In the genomic region with DNA sequence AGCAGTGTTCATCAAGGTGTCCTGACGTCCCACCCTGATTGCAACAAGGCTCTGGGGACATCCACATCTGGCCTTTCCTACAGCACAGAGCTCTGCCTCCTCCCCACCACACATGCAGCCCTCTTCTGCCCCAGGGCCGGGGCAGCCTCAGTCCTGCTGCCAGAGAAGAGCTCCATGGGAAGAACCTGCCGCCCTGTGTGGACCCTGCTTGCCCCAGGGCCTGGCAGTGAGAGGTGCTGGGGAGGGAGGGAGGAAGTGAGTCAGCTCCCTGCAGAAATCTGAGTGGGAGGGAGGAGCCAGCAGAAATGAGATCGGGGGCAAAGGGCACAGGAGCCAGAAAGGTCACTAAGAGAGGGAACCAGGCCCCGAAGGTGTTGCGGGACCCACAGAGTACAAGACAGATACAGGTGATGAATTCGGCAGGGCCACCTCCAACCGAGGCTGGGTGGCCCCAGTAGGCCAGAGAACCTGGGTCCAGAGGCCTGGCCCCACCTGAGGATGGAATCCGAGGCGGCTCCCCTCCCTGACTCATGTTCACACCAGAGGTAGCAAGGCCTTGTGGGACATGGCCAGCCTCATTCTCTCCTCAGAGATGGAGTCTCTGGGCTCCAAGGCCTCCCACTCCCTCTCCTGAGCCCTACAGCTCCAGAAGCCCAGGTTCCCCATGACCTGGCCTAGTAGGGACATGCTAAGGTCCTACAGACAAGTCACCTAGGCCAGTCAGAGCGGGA, we compare ENCODE assay signal across 8 cellular contexts. TPM values are rescaled to one million over a fixed set of nuclear protein-coding genes. Genes with fewer than 3 reads are reported as not detected.
DNase-seq lines count a peak whose midpoint lies in the region; ATAC-seq, FAIRE-seq and TF ChIP-seq lines count a peak whose summit lies in the region.

No MANE protein-coding gene starts in this region.

- H2BK5ac ChIP-seq in trophoblast cell (ENCODE audit: low read depth, low read length, poor library complexity): peak overlapping the region; percentile 80

- H2AFZ ChIP-seq in endothelial cell of umbilical vein (ENCODE audit: low read depth, low read length): peak overlapping the region; percentile 37
- H2AFZ ChIP-seq in trophoblast cell (ENCODE audit: insufficient read depth, low read length, poor library complexity): peak overlapping the region; percentile 21

- no peaks in the 10 kb centered on the region for H3K36me3 ChIP-seq in A673 (ENCODE audit: insufficient read depth, low read length, poor library complexity, severe bottlenecking)
- H3K36me3 ChIP-seq in endothelial cell of umbilical vein (ENCODE audit: control insufficient read depth in 2 of 2, extremely low read depth in 1 of 2, insufficient read depth in 2 of 2, low read length in 2 of 2): no peaks in the 10 kb centered on the region
- no peaks in the 10 kb centered on the region for H3K36me3 ChIP-seq in trophoblast cell (ENCODE audit: control insufficient read depth in 1 of 2, insufficient read depth in 2 of 2, low read length in 2 of 2)

- peak overlapping the region; percentile 37 for H3K27ac ChIP-seq in A673 (ENCODE audit: low read depth, low read length, poor library complexity, severe bottlenecking)
- peak overlapping the region; percentile 53 for H3K27ac ChIP-seq in endothelial cell of umbilical vein (ENCODE audit: insufficient read depth, low read depth, low read length)
- H3K27ac ChIP-seq in trophoblast cell (ENCODE audit: low read depth, low read length): peak overlapping the region; percentile 94

- H3K27me3 ChIP-seq in A673 (replicated peaks; ENCODE audit: insufficient read depth, low read depth, low read length, poor library complexity) (no peaks in the 10 kb centered on the region), endothelial cell of umbilical vein (ENCODE audit: control insufficient read depth in 2 of 2, insufficient read depth in 2 of 2, low read length in 2 of 2) (no peaks in the 10 kb centered on the region), trophoblast cell (ENCODE audit: insufficient read depth, low read length) (no peaks in the 10 kb centered on the region)

- no peaks in the 10 kb centered on the region for H3K9me3 Mint-ChIP-seq in activated CD8-positive, alpha-beta T cell treated with anti-CD3 and anti-CD28 coated beads for 36 hours

- intact Hi-C loops in A673 (cut with micrococcal nuclease; ENCODE audit: unreplicated experiment) (no loop called here), endothelial cell of umbilical vein (cut with micrococcal nuclease) (no loop called here)
- intact Hi-C loops in activated CD8-positive, alpha-beta T cell treated with anti-CD3 and anti-CD28 coated beads for 36 hours (cut with micrococcal nuclease): no loop called here

- H4K8ac ChIP-seq in trophoblast cell (ENCODE audit: low read depth, low read length): peak overlapping the region; percentile 36

- H3K4me3 ChIP-seq in A673 (ENCODE audit: low read depth, low read length, poor library complexity, severe bottlenecking) (no peak overlapping the region), endothelial cell of umbilical vein (replicated peaks in 1 of 3; ENCODE audit: insufficient read depth in 1 of 3, low read depth in 1 of 3, low read length in 3 of 3) (no peak overlapping the region), trophoblast cell (ENCODE audit: low read depth, low read length) (no peak overlapping the region)

- H4K91ac ChIP-seq in trophoblast cell (ENCODE audit: low read depth, low read length): peak overlapping the region; percentile 91

- CTCF ChIA-PET in A673 (lab: Charles Lee): interaction anchor here (0.5 to 0.6 kb wide), 2 partner anchors 7 to 20 kb away, joined by 3 to 4 read pairs; no protein-coding TSS in a partner anchor
- CTCF ChIA-PET in activated CD8-positive, alpha-beta T cell treated with anti-CD3 and anti-CD28 coated beads for 36 hours (lab: Charles Lee): interaction anchor here (1.8 to 15.1 kb wide), 5 partner anchors 9 to 65 kb away, joined by 6 to 355 read pairs (median 13); partner anchors contain the start of gene MYO18A
- CTCF ChIA-PET in endothelial cell of umbilical vein (lab: Charles Lee): interaction anchor here (0.6 to 4.2 kb wide), 12 partner anchors 10 to 137 kb away, joined by 3 to 44 read pairs (median 4); partner anchors contain the start of gene MYO18A

- H4K20me1 ChIP-seq in endothelial cell of umbilical vein (replicated peaks; ENCODE audit: control insufficient read depth, extremely low read depth, insufficient read depth, low read length): no peaks in the 10 kb centered on the region

- FAIRE-seq in endothelial cell of umbilical vein (lab: Jason Lieb, UNC): peak; percentile 92

- no peak overlapping the region for H3K9ac ChIP-seq in endothelial cell of umbilical vein (replicated peaks; ENCODE audit: extremely low read depth, insufficient read depth, low read length)
- no peak overlapping the region for H3K9ac ChIP-seq in trophoblast cell (ENCODE audit: low read length)

- H3K27me3 Mint-ChIP-seq in activated CD8-positive, alpha-beta T cell treated with anti-CD3 and anti-CD28 coated beads for 36 hours: no peaks in the 10 kb centered on the region

- H3K27ac Mint-ChIP-seq in activated CD8-positive, alpha-beta T cell treated with anti-CD3 and anti-CD28 coated beads for 36 hours: peak overlapping the region; percentile 85

- no TSS peak for BruUV-seq in A673 (replicated peaks; lab: Mats Ljungman, UMichigan)
- BruUV-seq in endothelial cell of umbilical vein (replicated peaks; lab: Mats Ljungman, UMichigan): no TSS peak

- H3K9me3 ChIP-seq in A673 (ENCODE audit: low read depth, low read length, poor library complexity, severe bottlenecking) (no peaks in the 10 kb centered on the region), endothelial cell of umbilical vein (replicated peaks; ENCODE audit: control insufficient read depth, insufficient read depth, low read length) (no peaks in the 10 kb centered on the region), trophoblast cell (ENCODE audit: insufficient read depth, low read depth, low read length) (no peaks in the 10 kb centered on the region)

- no peaks in the 10 kb centered on the region for H3K79me2 ChIP-seq in endothelial cell of umbilical vein (ENCODE audit: control insufficient read depth, insufficient read depth, low read length)
- H3K79me2 ChIP-seq in trophoblast cell (ENCODE audit: control insufficient read depth, insufficient read depth, low read length, poor library complexity): peaks cover 14% of the 10 kb centered on the region

- H3K4me1 Mint-ChIP-seq in activated CD8-positive, alpha-beta T cell treated with anti-CD3 and anti-CD28 coated beads for 36 hours (ENCODE audit: low read depth): peaks cover 48% of the 10 kb centered on the region

- H3K36me3 Mint-ChIP-seq in activated CD8-positive, alpha-beta T cell treated with anti-CD3 and anti-CD28 coated beads for 36 hours (ENCODE audit: low read depth): no peaks in the 10 kb centered on the region

- peak overlapping the region; percentile 54 for H2BK120ac ChIP-seq in trophoblast cell (ENCODE audit: insufficient read depth, low read length, poor library complexity)

- H3K4ac ChIP-seq in trophoblast cell (ENCODE audit: low read depth, low read length): peak overlapping the region; percentile 36

- H3K79me1 ChIP-seq in trophoblast cell (ENCODE audit: low read length): peaks cover 47% of the 10 kb centered on the region

- TF ChIP-seq CTCF in A673 (conservative IDR thresholded peaks at IDR 0.05; ENCODE audit: low read depth, low read length): no peak
- no peak for TF ChIP-seq CTCF in activated CD8-positive, alpha-beta T cell treated with anti-CD3 and anti-CD28 coated beads for 36 hours (IDR thresholded peaks at IDR 0.05)
- no peak for TF ChIP-seq CTCF in endothelial cell of umbilical vein (IDR thresholded peaks at IDR 0.05; ENCODE audit: extremely low read depth in 1 of 2, insufficient read depth in 1 of 2, low read depth in 1 of 2, low read length in 2 of 2)

- H3K14ac ChIP-seq in trophoblast cell (ENCODE audit: low read length): peak overlapping the region; percentile 65

- peak overlapping the region; percentile 10 for H4K12ac ChIP-seq in trophoblast cell (ENCODE audit: low read depth, low read length)

- H3K4me2 ChIP-seq in endothelial cell of umbilical vein (ENCODE audit: insufficient read depth, low read length) (peak overlapping the region; percentile 25), trophoblast cell (ENCODE audit: low read length) (peak overlapping the region; percentile 13)

- H2AK5ac ChIP-seq in trophoblast cell (ENCODE audit: low read length): peak overlapping the region; percentile 61

- no peak overlapping the region for H3K23ac ChIP-seq in trophoblast cell (ENCODE audit: low read length)

- dilution Hi-C loops in endothelial cell of umbilical vein (cut with MboI; ENCODE audit: extremely low pct_ligation_motif_present, low sequenced_read_pairs): no loop called here

- peak overlapping the region; percentile 29 for H3K4me3 Mint-ChIP-seq in activated CD8-positive, alpha-beta T cell treated with anti-CD3 and anti-CD28 coated beads for 36 hours

- WGBS in trophoblast cell (ENCODE audit: extremely low coverage, insufficient coverage, insufficient read length): no CpG with 5 or more reads among the region's 11 CpGs

- POLR2A ChIA-PET in A673 (lab: Charles Lee; ENCODE audit: low non-redundant PET) (no interaction called here), endothelial cell of umbilical vein (lab: Charles Lee) (no interaction called here)
- POLR2A ChIA-PET in activated CD8-positive, alpha-beta T cell treated with anti-CD3 and anti-CD28 coated beads for 36 hours (lab: Charles Lee): interaction anchor here (0.7 to 2.4 kb wide), 9 partner anchors 9 to 162 kb away, joined by 3 to 11 read pairs (median 5); partner anchors contain the start of genes MYO18A and NUFIP2

- peak overlapping the region; percentile 88 for H2BK12ac ChIP-seq in trophoblast cell (ENCODE audit: low read length)

- peak; percentile 98 for ATAC-seq in activated CD8-positive, alpha-beta T cell treated with anti-CD3 and anti-CD28 coated beads for 36 hours
- no peak for ATAC-seq in HG03280 (IDR thresholded peaks at IDR 0.05; ENCODE audit: unreplicated experiment)

- DNase-seq in A673 (ENCODE audit: low spot score) (no peak), LHCN-M2 (ENCODE audit: low read depth) (peak; percentile 52), endothelial cell of umbilical vein (ENCODE audit: low read depth, low spot score) (peak; percentile 66), trophoblast cell (peak; percentile 64 to 70), inferior parietal cortex (ENCODE audit: extremely low spot score) (no peak), cerebellum (ENCODE audit: low spot score) (no peak)
- DNase-seq in activated CD8-positive, alpha-beta T cell treated with anti-CD3 and anti-CD28 coated beads for 36 hours: peak; percentile 88

- peaks cover 34% of the 10 kb centered on the region for H3K4me1 ChIP-seq in A673 (ENCODE audit: insufficient read depth, low read length, poor library complexity, severe bottlenecking)
- peaks cover 31% of the 10 kb centered on the region for H3K4me1 ChIP-seq in endothelial cell of umbilical vein (ENCODE audit: control insufficient read depth, extremely low read depth, insufficient read depth, low read length)
- H3K4me1 ChIP-seq in trophoblast cell (ENCODE audit: control insufficient read depth in 1 of 2, insufficient read depth in 2 of 2, low read length in 2 of 2): peaks cover 63 to 73% of the 10 kb centered on the region in 2 experiments

- no peak for TF ChIP-seq POLR2A in endothelial cell of umbilical vein (IDR thresholded peaks at IDR 0.05; ENCODE audit: low read depth, low read length)

- H3K18ac ChIP-seq in trophoblast cell (ENCODE audit: low read length): peak overlapping the region; percentile 76

- H3K9me1 ChIP-seq in endothelial cell of umbilical vein (replicated peaks; ENCODE audit: control insufficient read depth, extremely low read depth, insufficient read depth, low read length): no peaks in the 10 kb centered on the region

RNA-seq across cellular contexts. Expression of gene MYO18A, which starts 24.8 kb away (rescaled TPM):
- total RNA-seq in A673 (2021): 26.6 and 36.6 TPM in 2 replicates
- 39.6 and 41.7 TPM in 2 replicates for total RNA-seq in LHCN-M2 (2014; rRNA removed)
- 35.2 TPM for polyA plus RNA-seq in LHCN-M2 (2012)
- 10 to 100 TPM; 27.5 to 29.4 TPM for total RNA-seq in activated CD8-positive, alpha-beta T cell treated with anti-CD3 and anti-CD28 coated beads for 36 hours
- 20.6 and 28.3 TPM in 2 replicates for total RNA-seq in endothelial cell of umbilical vein
- 3.9 and 4.5 TPM in 2 replicates for polyA plus RNA-seq in endothelial cell of umbilical vein
- polyA plus RNA-seq in endothelial cell of umbilical vein (2011; cell fraction: cytosol; rRNA removed): 3.7 and 4.6 TPM in 2 replicates
- polyA plus RNA-seq in endothelial cell of umbilical vein (2011; cell fraction: nucleus; rRNA removed): 17.3 and 26.0 TPM in 2 replicates
- polyA plus RNA-seq in endothelial cell of umbilical vein (2012): 15.0 and 19.6 TPM in 2 replicates
- 17.9 and 22.6 TPM in 2 replicates for polyA minus RNA-seq in endothelial cell of umbilical vein
- polyA minus RNA-seq in endothelial cell of umbilical vein (2011; cell fraction: cytosol; rRNA and poly(A)+ RNA removed): 19.3 TPM
- polyA minus RNA-seq in endothelial cell of umbilical vein (2011; cell fraction: nucleus; rRNA and poly(A)+ RNA removed): 22.6 and 25.2 TPM in 2 replicates
- polyA plus RNA-seq in trophoblast cell (2013): 15.5 and 16.9 TPM in 2 replicates
- 33.6 TPM for total RNA-seq in cerebellum

Comparison
In these comparisons a context has a peak if more than half of its experiments do, and no peak if none do; other contexts are left out.
1. DNase-seq: peak in LHCN-M2 (single experiment), activated CD8-positive, alpha-beta T cell treated with anti-CD3 and anti-CD28 coated beads for 36 hours (single experiment), endothelial cell of umbilical vein (single experiment) and trophoblast cell (2 of 2); none in A673 (single experiment), inferior parietal cortex (single experiment) and cerebellum (single experiment).
2. H3K27ac ChIP-seq: peak in every context shown above with its lines; median percentile 94 in trophoblast cell; 53 in endothelial cell of umbilical vein; 37 in A673.